Comparison of ENCODE assay signal across 15 cellular contexts in genomic region chr5:133466551-133467324, GRCh38.
DNase-seq lines count a peak whose midpoint lies in the region; ATAC-seq and TF ChIP-seq lines count a peak whose summit lies in the region.
"Had no signal": no experiment of that assay in that cellular context is flagged by ENCODE, and none has a peak within 500 bp of the region (broad histone marks: within the 10 kb centered on the region; RNA-seq: fewer than 3 reads in every experiment).

No MANE protein-coding gene starts in this region.

- peak; percentile 20 to 22 for ATAC-seq in activated naive CD4-positive, alpha-beta T cell treated with anti-CD3 and anti-CD28 coated beads, Interleukin-2, amount 50 U/mL, for 72 hours
- ATAC-seq in stimulated activated naive CD8-positive, alpha-beta T cell treated with anti-CD3 and anti-CD28 coated beads, Interleukin-15, Interleukin-2, amounts not matched to agents 100 U/mL and 50 U/mL, for 24 hours: peak; percentile 25
- ATAC-seq in HG02852 (IDR thresholded peaks at IDR 0.05; ENCODE audit: unreplicated experiment): no peak
- ATAC-seq in HG02588 (IDR thresholded peaks at IDR 0.05; ENCODE audit: unreplicated experiment): no peak
- ATAC-seq: PC-3 had no signal

- CTCF ChIA-PET in HEK293 (lab: Yijun Ruan, JAX): interaction anchor here (0.7 kb wide), 1 partner anchor 1572 kb away, joined by 3 read pairs; no protein-coding TSS in a partner anchor

- no peaks in the 10 kb centered on the region for H3K9me3 Mint-ChIP-seq in activated naive CD4-positive, alpha-beta T cell treated with anti-CD3 and anti-CD28 coated beads, Interleukin-2, amount 50 U/mL, for 72 hours

- no peaks in the 10 kb centered on the region for H3K27me3 ChIP-seq in effector memory CD4-positive, alpha-beta T cell (replicated peaks; ENCODE audit: control insufficient read depth, insufficient read depth, low read length, poor library complexity, severe bottlenecking)

- H3K36me3 Mint-ChIP-seq in activated naive CD4-positive, alpha-beta T cell treated with anti-CD3 and anti-CD28 coated beads, Interleukin-2, amount 50 U/mL, for 72 hours: no peaks in the 10 kb centered on the region

- no peak for DNase-seq in activated naive CD4-positive, alpha-beta T cell treated with anti-CD3 and anti-CD28 coated beads, Interleukin-2, amount 50 U/mL, for 72 hours (ENCODE audit: low spot score in 2 of 2)
- DNase-seq in activated naive CD4-positive, alpha-beta T cell treated with Interleukin-2 at 50 U/mL for 16 hours: no peak
- DNase-seq in effector memory CD4-positive, alpha-beta T cell: no peak
- DNase-seq in stimulated activated naive CD8-positive, alpha-beta T cell treated with anti-CD3 and anti-CD28 coated beads, Interleukin-15, Interleukin-2, amounts not matched to agents 100 U/mL and 50 U/mL, for 24 hours: no peak
- no peak for DNase-seq in NCI-H69 (lab: John Stamatoyannopoulos, UW)
- DNase-seq: MM.1S, NCI-H1105 treated with DMSO at 0.1 percent for 48 hours, NCI-H187, NCI-H446, PC-3 had no signal

- H3K9me3 ChIP-seq in HEK293 (ENCODE audit: control insufficient read depth, insufficient read depth, low read depth, low read length): no peaks in the 10 kb centered on the region
- no peaks in the 10 kb centered on the region for H3K9me3 ChIP-seq in effector memory CD4-positive, alpha-beta T cell (ENCODE audit: control insufficient read depth, low read length)

- TF ChIP-seq CTCF in HEK293 (tag by site-specific recombination; IDR thresholded peaks at IDR 0.05): no peak

- no peaks in the 10 kb centered on the region for H3K36me3 ChIP-seq in HEK293 (ENCODE audit: control insufficient read depth in 2 of 2, insufficient read depth in 1 of 2, low read length in 2 of 2)
- no peaks in the 10 kb centered on the region for H3K36me3 ChIP-seq in effector memory CD4-positive, alpha-beta T cell (ENCODE audit: control insufficient read depth, insufficient read depth, low read length)

- H3K4me1 ChIP-seq in HEK293 (ENCODE audit: control insufficient read depth, insufficient read depth, low read length): peaks cover 3% of the 10 kb centered on the region; the same call in 1 of the 2 replicates
- peaks cover 23% of the 10 kb centered on the region for H3K4me1 ChIP-seq in effector memory CD4-positive, alpha-beta T cell (ENCODE audit: control insufficient read depth, insufficient read depth, low read length, poor library complexity, severe bottlenecking)

- no peak overlapping the region for H3K27ac Mint-ChIP-seq in activated naive CD4-positive, alpha-beta T cell treated with anti-CD3 and anti-CD28 coated beads, Interleukin-2, amount 50 U/mL, for 72 hours

- H3K27ac ChIP-seq in HEK293 (ENCODE audit: extremely low read depth, low read depth, low read length): no peak overlapping the region
- peak overlapping the region; percentile 42 for H3K27ac ChIP-seq in effector memory CD4-positive, alpha-beta T cell (ENCODE audit: insufficient read depth, low read length, poor library complexity, severe bottlenecking)
- H3K27ac ChIP-seq: C4-2B, KMS-11 had no signal

- POLR2A ChIA-PET in HEK293 (lab: Yijun Ruan, JAX): interaction anchor here (0.7 kb wide), 1 partner anchor 550 kb away, joined by 3 read pairs; no protein-coding TSS in a partner anchor

- no peak overlapping the region for H3K4me3 ChIP-seq in HEK293 (ENCODE audit: low read depth, low read length)
- no peak overlapping the region for H3K4me3 ChIP-seq in effector memory CD4-positive, alpha-beta T cell (ENCODE audit: insufficient read depth, low read depth, low read length, poor library complexity, severe bottlenecking)

TF ChIP-seq in HEK293, 187 proteins besides CTCF, POLR2A, EP300 and RAD21 (continues in another document):
- TF ChIP-seq ZNF266 (tag by site-specific recombination; IDR thresholded peaks at IDR 0.05; ENCODE audit: low read depth) (peak; percentile 30; the same call in 1 of the 2 replicates), ZNF670 (tag by site-specific recombination; IDR thresholded peaks at IDR 0.05; ENCODE audit: low read depth) (0 out of 2 replicates have a peak, but pooled peaks have one; percentile 77), EGR2 (tag by site-specific recombination; IDR thresholded peaks at IDR 0.05; ENCODE audit: low read depth) (peak; percentile 71), ZNF548 (tag by site-specific recombination; IDR thresholded peaks at IDR 0.05) (no peak), ZNF112 (tag by site-specific recombination; IDR thresholded peaks at IDR 0.05) (0 out of 2 replicates have a peak, but pooled peaks have one; percentile 16), ZNF473 (tag by site-specific recombination; IDR thresholded peaks at IDR 0.05) (peak; percentile 67; the same call in 1 of the 2 replicates), ZNF544 (tag by site-specific recombination; IDR thresholded peaks at IDR 0.05) (0 out of 2 replicates have a peak, but pooled peaks have one; percentile 33), ZNF658 (tag by site-specific recombination; IDR thresholded peaks at IDR 0.05) (no peak), ZNF175 (tag by site-specific recombination; IDR thresholded peaks at IDR 0.05) (peak; percentile 75; the same call in 1 of the 2 replicates), ZNF555 (tag by site-specific recombination; conservative IDR thresholded peaks at IDR 0.05) (no peak), ZBTB20 (tag by site-specific recombination; IDR thresholded peaks at IDR 0.05) (no peak), ZNF776 (tag by site-specific recombination; IDR thresholded peaks at IDR 0.05; ENCODE audit: borderline replicate concordance) (peak; percentile 89), ZNF76 (tag by site-specific recombination; IDR thresholded peaks at IDR 0.05; ENCODE audit: borderline replicate concordance, low read depth) (no peak), ZFHX2 (tag by site-specific recombination; conservative IDR thresholded peaks at IDR 0.05) (peak; percentile 90), ZNF785 (tag by site-specific recombination; IDR thresholded peaks at IDR 0.05) (peak; percentile 49; the same call in 1 of the 2 replicates), ZNF510 (tag by site-specific recombination; IDR thresholded peaks at IDR 0.05; ENCODE audit: insufficient replicate concordance) (no peak)
- TF ChIP-seq, protein P1, sequence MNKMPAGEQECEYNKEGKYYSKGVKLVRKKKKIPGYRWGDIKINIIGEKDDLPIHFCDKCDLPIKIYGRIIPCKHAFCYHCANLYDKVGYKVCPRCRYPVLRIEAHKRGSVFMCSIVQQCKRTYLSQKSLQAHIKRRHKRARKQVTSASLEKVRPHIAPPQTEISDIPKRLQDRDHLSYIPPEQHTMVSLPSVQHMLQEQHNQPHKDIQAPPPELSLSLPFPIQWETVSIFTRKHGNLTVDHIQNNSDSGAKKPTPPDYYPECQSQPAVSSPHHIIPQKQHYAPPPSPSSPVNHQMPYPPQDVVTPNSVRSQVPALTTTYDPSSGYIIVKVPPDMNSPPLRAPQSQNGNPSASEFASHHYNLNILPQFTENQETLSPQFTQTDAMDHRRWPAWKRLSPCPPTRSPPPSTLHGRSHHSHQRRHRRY (tag by site-specific recombination; IDR thresholded peaks at IDR 0.05): peak; percentile 59; the same call in 1 of the 2 replicates
- TF ChIP-seq, protein P2, sequence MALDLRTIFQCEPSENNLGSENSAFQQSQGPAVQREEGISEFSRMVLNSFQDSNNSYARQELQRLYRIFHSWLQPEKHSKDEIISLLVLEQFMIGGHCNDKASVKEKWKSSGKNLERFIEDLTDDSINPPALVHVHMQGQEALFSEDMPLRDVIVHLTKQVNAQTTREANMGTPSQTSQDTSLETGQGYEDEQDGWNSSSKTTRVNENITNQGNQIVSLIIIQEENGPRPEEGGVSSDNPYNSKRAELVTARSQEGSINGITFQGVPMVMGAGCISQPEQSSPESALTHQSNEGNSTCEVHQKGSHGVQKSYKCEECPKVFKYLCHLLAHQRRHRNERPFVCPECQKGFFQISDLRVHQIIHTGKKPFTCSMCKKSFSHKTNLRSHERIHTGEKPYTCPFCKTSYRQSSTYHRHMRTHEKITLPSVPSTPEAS (tag by site-specific recombination; IDR thresholded peaks at IDR 0.05): peak; percentile 82
- TF ChIP-seq, protein P3, sequence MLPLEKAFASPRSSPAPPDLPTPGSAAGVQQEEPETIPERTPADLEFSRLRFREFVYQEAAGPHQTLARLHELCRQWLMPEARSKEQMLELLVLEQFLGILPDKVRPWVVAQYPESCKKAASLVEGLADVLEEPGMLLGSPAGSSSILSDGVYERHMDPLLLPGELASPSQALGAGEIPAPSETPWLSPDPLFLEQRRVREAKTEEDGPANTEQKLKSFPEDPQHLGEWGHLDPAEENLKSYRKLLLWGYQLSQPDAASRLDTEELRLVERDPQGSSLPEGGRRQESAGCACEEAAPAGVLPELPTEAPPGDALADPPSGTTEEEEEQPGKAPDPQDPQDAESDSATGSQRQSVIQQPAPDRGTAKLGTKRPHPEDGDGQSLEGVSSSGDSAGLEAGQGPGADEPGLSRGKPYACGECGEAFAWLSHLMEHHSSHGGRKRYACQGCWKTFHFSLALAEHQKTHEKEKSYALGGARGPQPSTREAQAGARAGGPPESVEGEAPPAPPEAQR (tag by site-specific recombination; IDR thresholded peaks at IDR 0.05): 0 out of 2 replicates have a peak, but pooled peaks have one; percentile 34
- TF ChIP-seq, protein P4, sequence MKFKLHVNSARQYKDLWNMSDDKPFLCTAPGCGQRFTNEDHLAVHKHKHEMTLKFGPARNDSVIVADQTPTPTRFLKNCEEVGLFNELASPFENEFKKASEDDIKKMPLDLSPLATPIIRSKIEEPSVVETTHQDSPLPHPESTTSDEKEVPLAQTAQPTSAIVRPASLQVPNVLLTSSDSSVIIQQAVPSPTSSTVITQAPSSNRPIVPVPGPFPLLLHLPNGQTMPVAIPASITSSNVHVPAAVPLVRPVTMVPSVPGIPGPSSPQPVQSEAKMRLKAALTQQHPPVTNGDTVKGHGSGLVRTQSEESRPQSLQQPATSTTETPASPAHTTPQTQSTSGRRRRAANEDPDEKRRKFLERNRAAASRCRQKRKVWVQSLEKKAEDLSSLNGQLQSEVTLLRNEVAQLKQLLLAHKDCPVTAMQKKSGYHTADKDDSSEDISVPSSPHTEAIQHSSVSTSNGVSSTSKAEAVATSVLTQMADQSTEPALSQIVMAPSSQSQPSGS (tag by site-specific recombination; IDR thresholded peaks at IDR 0.05; ENCODE audit: low read depth): no peak

Comparison
In these comparisons a context has a peak if more than half of its experiments do, and no peak if none do; other contexts are left out.
1. ATAC-seq: peak in activated naive CD4-positive, alpha-beta T cell treated with anti-CD3 and anti-CD28 coated beads, Interleukin-2, amount 50 U/mL, for 72 hours (2 of 2) and stimulated activated naive CD8-positive, alpha-beta T cell treated with anti-CD3 and anti-CD28 coated beads, Interleukin-15, Interleukin-2, amounts not matched to agents 100 U/mL and 50 U/mL, for 24 hours (single experiment); none in HG02852 (single experiment) and HG02588 (single experiment).